In genomic region chr5:76133967-76134366, GRCh38 we compare ENCODE assay signal across 2 cellular contexts.
A peak's percentile ranks its signal among the peaks of the same experiment; 100 is the strongest.
TF ChIP-seq lines count a peak whose summit lies in the region.

No MANE protein-coding gene starts in this region.

TF ChIP-seq in SK-N-SH, 30 proteins besides CTCF, POLR2A, EP300 and RAD21 (continued from another document):
- TF ChIP-seq, protein P1, sequence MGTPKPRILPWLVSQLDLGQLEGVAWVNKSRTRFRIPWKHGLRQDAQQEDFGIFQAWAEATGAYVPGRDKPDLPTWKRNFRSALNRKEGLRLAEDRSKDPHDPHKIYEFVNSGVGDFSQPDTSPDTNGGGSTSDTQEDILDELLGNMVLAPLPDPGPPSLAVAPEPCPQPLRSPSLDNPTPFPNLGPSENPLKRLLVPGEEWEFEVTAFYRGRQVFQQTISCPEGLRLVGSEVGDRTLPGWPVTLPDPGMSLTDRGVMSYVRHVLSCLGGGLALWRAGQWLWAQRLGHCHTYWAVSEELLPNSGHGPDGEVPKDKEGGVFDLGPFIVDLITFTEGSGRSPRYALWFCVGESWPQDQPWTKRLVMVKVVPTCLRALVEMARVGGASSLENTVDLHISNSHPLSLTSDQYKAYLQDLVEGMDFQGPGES (IDR thresholded peaks at IDR 0.05; ENCODE audit: low read depth, low read length): no peak
- TF ChIP-seq RCOR1 (IDR thresholded peaks at IDR 0.05; ENCODE audit: low read length) (peak; percentile 86), RXRA (IDR thresholded peaks at IDR 0.05; ENCODE audit: borderline replicate concordance, low read depth) (no peak), FOXM1 (IDR thresholded peaks at IDR 0.05; ENCODE audit: low read depth) (no peak), RFX5 (IDR thresholded peaks at IDR 0.05; ENCODE audit: low read length) (no peak), EZH2phosphoT487 (IDR thresholded peaks at IDR 0.05; ENCODE audit: borderline replicate concordance, low read depth) (no peak), ELF1 (IDR thresholded peaks at IDR 0.05) (no peak)
- TF ChIP-seq, protein P2, sequence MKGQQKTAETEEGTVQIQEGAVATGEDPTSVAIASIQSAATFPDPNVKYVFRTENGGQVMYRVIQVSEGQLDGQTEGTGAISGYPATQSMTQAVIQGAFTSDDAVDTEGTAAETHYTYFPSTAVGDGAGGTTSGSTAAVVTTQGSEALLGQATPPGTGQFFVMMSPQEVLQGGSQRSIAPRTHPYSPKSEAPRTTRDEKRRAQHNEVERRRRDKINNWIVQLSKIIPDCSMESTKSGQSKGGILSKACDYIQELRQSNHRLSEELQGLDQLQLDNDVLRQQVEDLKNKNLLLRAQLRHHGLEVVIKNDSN (IDR thresholded peaks at IDR 0.05; ENCODE audit: borderline replicate concordance, low read depth): no peak

TF ChIP-seq in SK-N-SH treated with all-trans-retinoic acid at 6 μM for 48 hours, 23 proteins besides CTCF, POLR2A, EP300 and RAD21 (continued from another document):
- TF ChIP-seq, protein P3, sequence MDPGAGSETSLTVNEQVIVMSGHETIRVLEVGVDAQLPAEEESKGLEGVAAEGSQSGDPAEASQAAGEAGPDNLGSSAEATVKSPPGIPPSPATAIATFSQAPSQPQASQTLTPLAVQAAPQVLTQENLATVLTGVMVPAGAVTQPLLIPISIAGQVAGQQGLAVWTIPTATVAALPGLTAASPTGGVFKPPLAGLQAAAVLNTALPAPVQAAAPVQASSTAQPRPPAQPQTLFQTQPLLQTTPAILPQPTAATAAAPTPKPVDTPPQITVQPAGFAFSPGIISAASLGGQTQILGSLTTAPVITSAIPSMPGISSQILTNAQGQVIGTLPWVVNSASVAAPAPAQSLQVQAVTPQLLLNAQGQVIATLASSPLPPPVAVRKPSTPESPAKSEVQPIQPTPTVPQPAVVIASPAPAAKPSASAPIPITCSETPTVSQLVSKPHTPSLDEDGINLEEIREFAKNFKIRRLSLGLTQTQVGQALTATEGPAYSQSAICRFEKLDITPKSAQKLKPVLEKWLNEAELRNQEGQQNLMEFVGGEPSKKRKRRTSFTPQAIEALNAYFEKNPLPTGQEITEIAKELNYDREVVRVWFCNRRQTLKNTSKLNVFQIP (CRISPR knock-in tag; IDR thresholded peaks at IDR 0.05; ENCODE audit: borderline replicate concordance, low read depth): no peak
- TF ChIP-seq PPARA (CRISPR knock-in tag; IDR thresholded peaks at IDR 0.05; ENCODE audit: borderline replicate concordance): no peak
